Comparison of ENCODE assay signal across 1 cellular context in the genomic region with DNA sequence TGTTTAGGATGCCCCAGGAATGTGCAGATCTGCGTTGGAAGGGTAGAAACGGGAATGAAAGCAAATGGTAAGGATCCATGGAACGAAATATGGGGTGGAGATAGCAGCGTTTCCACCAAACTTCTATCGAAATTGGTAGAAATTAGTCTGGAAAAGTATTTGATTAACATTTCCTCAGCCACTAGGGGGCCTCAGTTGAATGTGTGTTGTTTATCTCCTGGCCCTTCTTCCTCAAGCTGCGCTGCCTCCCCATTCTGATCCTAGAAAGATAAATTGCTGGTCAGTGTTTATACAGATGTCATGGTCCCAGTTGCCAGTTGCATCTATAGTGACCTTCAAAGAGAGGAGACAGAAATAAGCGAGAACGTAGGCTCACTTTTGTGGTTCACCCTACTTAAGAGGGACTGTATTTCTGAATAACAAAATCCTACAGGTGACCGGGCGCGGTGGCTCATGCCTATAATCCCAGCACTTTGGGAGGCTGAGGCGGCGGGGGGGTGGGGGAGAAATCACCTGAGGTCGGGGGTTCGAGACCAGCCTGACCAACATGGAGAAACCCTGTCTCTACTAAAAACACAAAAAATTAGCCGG.
TF ChIP-seq lines count a peak whose summit lies in the region.

No MANE protein-coding gene starts in this region.

TF ChIP-seq in GM12878, 131 proteins besides CTCF, POLR2A, EP300 and RAD21 (continued from another document):
- TF ChIP-seq, protein P1, sequence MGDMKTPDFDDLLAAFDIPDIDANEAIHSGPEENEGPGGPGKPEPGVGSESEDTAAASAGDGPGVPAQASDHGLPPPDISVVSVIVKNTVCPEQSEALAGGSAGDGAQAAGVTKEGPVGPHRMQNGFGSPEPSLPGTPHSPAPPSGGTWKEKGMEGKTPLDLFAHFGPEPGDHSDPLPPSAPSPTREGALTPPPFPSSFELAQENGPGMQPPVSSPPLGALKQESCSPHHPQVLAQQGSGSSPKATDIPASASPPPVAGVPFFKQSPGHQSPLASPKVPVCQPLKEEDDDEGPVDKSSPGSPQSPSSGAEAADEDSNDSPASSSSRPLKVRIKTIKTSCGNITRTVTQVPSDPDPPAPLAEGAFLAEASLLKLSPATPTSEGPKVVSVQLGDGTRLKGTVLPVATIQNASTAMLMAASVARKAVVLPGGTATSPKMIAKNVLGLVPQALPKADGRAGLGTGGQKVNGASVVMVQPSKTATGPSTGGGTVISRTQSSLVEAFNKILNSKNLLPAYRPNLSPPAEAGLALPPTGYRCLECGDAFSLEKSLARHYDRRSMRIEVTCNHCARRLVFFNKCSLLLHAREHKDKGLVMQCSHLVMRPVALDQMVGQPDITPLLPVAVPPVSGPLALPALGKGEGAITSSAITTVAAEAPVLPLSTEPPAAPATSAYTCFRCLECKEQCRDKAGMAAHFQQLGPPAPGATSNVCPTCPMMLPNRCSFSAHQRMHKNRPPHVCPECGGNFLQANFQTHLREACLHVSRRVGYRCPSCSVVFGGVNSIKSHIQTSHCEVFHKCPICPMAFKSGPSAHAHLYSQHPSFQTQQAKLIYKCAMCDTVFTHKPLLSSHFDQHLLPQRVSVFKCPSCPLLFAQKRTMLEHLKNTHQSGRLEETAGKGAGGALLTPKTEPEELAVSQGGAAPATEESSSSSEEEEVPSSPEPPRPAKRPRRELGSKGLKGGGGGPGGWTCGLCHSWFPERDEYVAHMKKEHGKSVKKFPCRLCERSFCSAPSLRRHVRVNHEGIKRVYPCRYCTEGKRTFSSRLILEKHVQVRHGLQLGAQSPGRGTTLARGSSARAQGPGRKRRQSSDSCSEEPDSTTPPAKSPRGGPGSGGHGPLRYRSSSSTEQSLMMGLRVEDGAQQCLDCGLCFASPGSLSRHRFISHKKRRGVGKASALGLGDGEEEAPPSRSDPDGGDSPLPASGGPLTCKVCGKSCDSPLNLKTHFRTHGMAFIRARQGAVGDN (IDR thresholded peaks at IDR 0.05) = no peak
- TF ChIP-seq MXI1 (IDR thresholded peaks at IDR 0.05; ENCODE audit: low read depth, low read length) = no peak
- no peak for TF ChIP-seq MEF2A (IDR thresholded peaks at IDR 0.05; ENCODE audit: insufficient read depth, low read depth, low read length)
- TF ChIP-seq SIN3A (IDR thresholded peaks at IDR 0.05; ENCODE audit: low read depth, low read length) = no peak
- no peak for TF ChIP-seq RAD51 (IDR thresholded peaks at IDR 0.05)
- no peak for TF ChIP-seq TARDBP (IDR thresholded peaks at IDR 0.05; ENCODE audit: borderline replicate concordance)
